In genomic region chr3:36892457-36893136, GRCh38 we compare ENCODE assay signal across 12 cellular contexts. TPM values are rescaled to one million over a fixed set of nuclear protein-coding genes. Genes with fewer than 3 reads are reported as not detected.
DNase-seq lines count a peak whose midpoint lies in the region; ATAC-seq and TF ChIP-seq lines count a peak whose summit lies in the region.
"Had no signal": no experiment of that assay in that cellular context is flagged by ENCODE, and none has a peak within 500 bp of the region (broad histone marks: within the 10 kb centered on the region; RNA-seq: fewer than 3 reads in every experiment).

No MANE protein-coding gene starts in this region.

- ATAC-seq in stimulated activated naive CD8-positive, alpha-beta T cell treated with anti-CD3 and anti-CD28 coated beads, Interleukin-15, amount 100 ng/mL, for 72 hours, result no peak
- no peak for ATAC-seq in activated T-helper 17 cell treated with anti-CD3 and anti-CD28 coated beads, Interleukin-2, amount 50 U/mL, for 72 hours (replicated peaks)
- ATAC-seq in lower lobe of right lung, result no peak
- ATAC-seq in HG02571 (IDR thresholded peaks at IDR 0.05; ENCODE audit: unreplicated experiment), result no peak

- H3K27ac ChIP-seq in lower lobe of right lung, result peak overlapping the region; percentile 63
- H3K27ac ChIP-seq: uterus had no signal

- TF ChIP-seq CTCF in lower lobe of right lung (IDR thresholded peaks at IDR 0.05), result no peak

- peaks cover 68% of the 10 kb centered on the region for H3K36me3 ChIP-seq in lower lobe of right lung
- H3K36me3 ChIP-seq: uterus had no signal

- H3K27me3 Mint-ChIP-seq in stimulated activated naive CD8-positive, alpha-beta T cell treated with anti-CD3 and anti-CD28 coated beads, Interleukin-15, Interleukin-2, amounts not matched to agents 100 ng/mL and 50 ng/mL, for 24 hours, result no peaks in the 10 kb centered on the region
- H3K27me3 Mint-ChIP-seq in stimulated activated naive CD8-positive, alpha-beta T cell treated with anti-CD3 and anti-CD28 coated beads, Interleukin-15, amount 100 ng/mL, for 72 hours, result no peaks in the 10 kb centered on the region
- H3K27me3 Mint-ChIP-seq in activated T-helper 17 cell treated with anti-CD3 and anti-CD28 coated beads, Interleukin-2, amount 50 U/mL, for 72 hours, result no peaks in the 10 kb centered on the region

- no peaks in the 10 kb centered on the region for H3K9me3 ChIP-seq in lower lobe of right lung
- H3K9me3 ChIP-seq: uterus had no signal

- intact Hi-C loops in lower lobe of right lung (cut with DNase I), result no loop called here

- peaks cover 34% of the 10 kb centered on the region for H3K4me1 ChIP-seq in lower lobe of right lung
- H3K4me1 ChIP-seq: uterus had no signal

- DNase-seq in stimulated activated naive CD8-positive, alpha-beta T cell treated with anti-CD3 and anti-CD28 coated beads, Interleukin-15, amount 100 ng/mL, for 72 hours, result no peak
- DNase-seq in lower lobe of right lung (no peak), NCI-H128 (lab: John Stamatoyannopoulos, UW; ENCODE audit: unreplicated experiment) (no peak), NCI-H748 treated with DMSO at 0.1 percent for 48 hours (lab: John Stamatoyannopoulos, UW) (no peak), NCI-H446 (lab: John Stamatoyannopoulos, UW) (no peak)
- DNase-seq: hypothalamus, NCI-H1417 treated with DMSO at 0.1 percent for 48 hours, NCI-H774, uterus had no signal

- no peak overlapping the region for H3K4me3 Mint-ChIP-seq in stimulated activated naive CD8-positive, alpha-beta T cell treated with anti-CD3 and anti-CD28 coated beads, Interleukin-15, Interleukin-2, amounts not matched to agents 100 ng/mL and 50 ng/mL, for 24 hours
- H3K4me3 Mint-ChIP-seq in stimulated activated naive CD8-positive, alpha-beta T cell treated with anti-CD3 and anti-CD28 coated beads, Interleukin-15, amount 100 ng/mL, for 72 hours, result no peak overlapping the region
- peak overlapping the region; percentile 44 for H3K4me3 Mint-ChIP-seq in activated T-helper 17 cell treated with anti-CD3 and anti-CD28 coated beads, Interleukin-2, amount 50 U/mL, for 72 hours

- H3K27me3 ChIP-seq in lower lobe of right lung (ENCODE audit: low read depth), result no peaks in the 10 kb centered on the region
- H3K27me3 ChIP-seq: uterus had no signal

- H3K4me1 Mint-ChIP-seq in stimulated activated naive CD8-positive, alpha-beta T cell treated with anti-CD3 and anti-CD28 coated beads, Interleukin-15, Interleukin-2, amounts not matched to agents 100 ng/mL and 50 ng/mL, for 24 hours (ENCODE audit: low read depth), result peaks cover 59% of the 10 kb centered on the region
- peaks cover 55% of the 10 kb centered on the region for H3K4me1 Mint-ChIP-seq in stimulated activated naive CD8-positive, alpha-beta T cell treated with anti-CD3 and anti-CD28 coated beads, Interleukin-15, amount 100 ng/mL, for 72 hours
- peaks cover 45% of the 10 kb centered on the region for H3K4me1 Mint-ChIP-seq in activated T-helper 17 cell treated with anti-CD3 and anti-CD28 coated beads, Interleukin-2, amount 50 U/mL, for 72 hours

- H3K9me3 Mint-ChIP-seq in stimulated activated naive CD8-positive, alpha-beta T cell treated with anti-CD3 and anti-CD28 coated beads, Interleukin-15, Interleukin-2, amounts not matched to agents 100 ng/mL and 50 ng/mL, for 24 hours, result no peaks in the 10 kb centered on the region
- H3K9me3 Mint-ChIP-seq in stimulated activated naive CD8-positive, alpha-beta T cell treated with anti-CD3 and anti-CD28 coated beads, Interleukin-15, amount 100 ng/mL, for 72 hours, result no peaks in the 10 kb centered on the region
- no peaks in the 10 kb centered on the region for H3K9me3 Mint-ChIP-seq in activated T-helper 17 cell treated with anti-CD3 and anti-CD28 coated beads, Interleukin-2, amount 50 U/mL, for 72 hours

- H3K4me3 ChIP-seq in lower lobe of right lung, result no peak overlapping the region
- H3K4me3 ChIP-seq: uterus had no signal

- peaks cover 49% of the 10 kb centered on the region for H3K36me3 Mint-ChIP-seq in stimulated activated naive CD8-positive, alpha-beta T cell treated with anti-CD3 and anti-CD28 coated beads, Interleukin-15, Interleukin-2, amounts not matched to agents 100 ng/mL and 50 ng/mL, for 24 hours (ENCODE audit: low read depth)
- peaks cover 70% of the 10 kb centered on the region for H3K36me3 Mint-ChIP-seq in activated T-helper 17 cell treated with anti-CD3 and anti-CD28 coated beads, Interleukin-2, amount 50 U/mL, for 72 hours (ENCODE audit: low read depth)

- H3K27ac Mint-ChIP-seq in stimulated activated naive CD8-positive, alpha-beta T cell treated with anti-CD3 and anti-CD28 coated beads, Interleukin-15, Interleukin-2, amounts not matched to agents 100 ng/mL and 50 ng/mL, for 24 hours, result peak overlapping the region; percentile 79
- peak overlapping the region in 1 of 2 donors; percentile 54 for H3K27ac Mint-ChIP-seq in stimulated activated naive CD8-positive, alpha-beta T cell treated with anti-CD3 and anti-CD28 coated beads, Interleukin-15, amount 100 ng/mL, for 72 hours
- peak overlapping the region; percentile 81 for H3K27ac Mint-ChIP-seq in activated T-helper 17 cell treated with anti-CD3 and anti-CD28 coated beads, Interleukin-2, amount 50 U/mL, for 72 hours

RNA-seq across cellular contexts. Expression of gene TRANK1, which starts 52.3 kb away (rescaled TPM):
- 10 to 100 TPM; 12.3 to 12.8 TPM for total RNA-seq in activated T-helper 17 cell treated with anti-CD3 and anti-CD28 coated beads, Interleukin-2, amount 50 U/mL, for 72 hours
- total RNA-seq in lower lobe of right lung, result 36.9 TPM
